In genomic region chr16:3157229-3158013, GRCh38 we compare ENCODE assay signal across 8 cellular contexts. TPM values are rescaled to one million over a fixed set of nuclear protein-coding genes. Genes with fewer than 3 reads are reported as not detected.
DNase-seq lines count a peak whose midpoint lies in the region; ATAC-seq and TF ChIP-seq lines count a peak whose summit lies in the region.

No MANE protein-coding gene starts in this region.

- peaks cover 33% of the 10 kb centered on the region for H3K36me3 Mint-ChIP-seq in Caco-2 (ENCODE audit: insufficient read depth, unreplicated experiment)
- peaks cover 3% of the 10 kb centered on the region for H3K36me3 Mint-ChIP-seq in activated naive CD4-positive, alpha-beta T cell treated with anti-CD3 and anti-CD28 coated beads for 36 hours (ENCODE audit: low read depth)

- no peaks in the 10 kb centered on the region for H3K36me3 ChIP-seq in Caco-2 (ENCODE audit: control insufficient read depth, insufficient read depth, low read length)
- H3K36me3 ChIP-seq in KOPT-K1 (ENCODE audit: insufficient read depth, low read length): no peaks in the 10 kb centered on the region
- H3K36me3 ChIP-seq in aorta (ENCODE audit: control insufficient read depth in 1 of 2, insufficient read depth in 2 of 2, low read length in 1 of 2): no peaks in the 10 kb centered on the region

- ATAC-seq in omental fat pad (ENCODE audit: low FRiP score) (peak; percentile 29), aorta (ENCODE audit: low FRiP score) (peak; percentile 51), GM18517 (IDR thresholded peaks at IDR 0.05; ENCODE audit: unreplicated experiment) (no peak)

- H3K4me3 ChIP-seq in Caco-2 (ENCODE audit: low read depth, low read length): peak overlapping the region; percentile 49
- no peak overlapping the region for H3K4me3 ChIP-seq in aorta (ENCODE audit: low read length in 2 of 2)

- H3K4me1 ChIP-seq in Caco-2 (no peaks in the 10 kb centered on the region), aorta (ENCODE audit: control insufficient read depth in 1 of 2, insufficient read depth in 2 of 2, low read length in 2 of 2) (no peaks in the 10 kb centered on the region)

- peak overlapping the region; percentile 91 for H3K27ac Mint-ChIP-seq in Caco-2 (ENCODE audit: unreplicated experiment)
- H3K27ac Mint-ChIP-seq in activated naive CD4-positive, alpha-beta T cell treated with anti-CD3 and anti-CD28 coated beads for 36 hours: peak overlapping the region; percentile 48

- peaks cover 5% of the 10 kb centered on the region for H3K4me1 Mint-ChIP-seq in Caco-2 (ENCODE audit: low read depth, unreplicated experiment)
- H3K4me1 Mint-ChIP-seq in activated naive CD4-positive, alpha-beta T cell treated with anti-CD3 and anti-CD28 coated beads for 36 hours (ENCODE audit: low read depth): peaks cover 20% of the 10 kb centered on the region

- H3K9me3 ChIP-seq in Caco-2: no peaks in the 10 kb centered on the region
- H3K9me3 ChIP-seq in KOPT-K1 (ENCODE audit: insufficient read depth, low read length, poor library complexity, severe bottlenecking): no peaks in the 10 kb centered on the region
- no peaks in the 10 kb centered on the region for H3K9me3 ChIP-seq in aorta (ENCODE audit: control insufficient read depth, low read length)

- POLR2A ChIA-PET in Caco-2 (lab: Charles Lee): interaction anchor here (0.8 kb wide), 1 partner anchor 23 kb away, joined by 3 read pairs; the partner anchor contains the start of gene ZNF213

- H3K27ac ChIP-seq in KOPT-K1 (ENCODE audit: low read depth, low read length, poor library complexity, severe bottlenecking): peak overlapping the region; percentile 84
- peak overlapping the region in 1 of 2 donors; percentile 86 for H3K27ac ChIP-seq in aorta (ENCODE audit: low read depth in 1 of 2, low read length in 2 of 2)

- intact Hi-C loops in Caco-2 (cut with micrococcal nuclease; ENCODE audit: unreplicated experiment) (loop anchor here (1.0 kb wide), 1 partner anchor 7 kb away; no protein-coding TSS in a partner anchor), aorta (cut with DNase I) (no loop called here)
- intact Hi-C loops in activated naive CD4-positive, alpha-beta T cell treated with anti-CD3 and anti-CD28 coated beads for 36 hours (cut with micrococcal nuclease): loop anchor here (1.0 to 10.0 kb wide), 2 partner anchors 7 to 243 kb away; partner anchors contain the start of gene FLYWCH1

- BruUV-seq in Caco-2 (replicated peaks; lab: Mats Ljungman, UMichigan): TSS peak; percentile 91

- DNase-seq in Caco-2: peak; percentile 83
- DNase-seq in RKO (ENCODE audit: low spot score): peak; percentile 94
- peak; percentile 78 for DNase-seq in activated naive CD4-positive, alpha-beta T cell treated with anti-CD3 and anti-CD28 coated beads for 36 hours
- DNase-seq in germinal center (ENCODE audit: low spot score): peak; percentile 26
- peak; percentile 56 for DNase-seq in omental fat pad (ENCODE audit: low spot score)
- DNase-seq in aorta: peak in 1 of 2 donors; percentile 87

- H3K27me3 Mint-ChIP-seq in Caco-2 (ENCODE audit: insufficient read depth, unreplicated experiment): peaks cover 4% of the 10 kb centered on the region
- H3K27me3 Mint-ChIP-seq in activated naive CD4-positive, alpha-beta T cell treated with anti-CD3 and anti-CD28 coated beads for 36 hours (ENCODE audit: low read depth): peaks cover 9% of the 10 kb centered on the region

- H3K27me3 ChIP-seq in Caco-2 (replicated peaks; ENCODE audit: control insufficient read depth, insufficient read depth, low read length): no peaks in the 10 kb centered on the region
- H3K27me3 ChIP-seq in aorta (ENCODE audit: control insufficient read depth in 1 of 2, insufficient read depth in 2 of 2, low read length in 1 of 2): no peaks in the 10 kb centered on the region

- WGBS in aorta, 2 donors: 1% methylated on average over 58 of the region's 58 CpGs

- H3K9me3 Mint-ChIP-seq in Caco-2 (ENCODE audit: unreplicated experiment): no peaks in the 10 kb centered on the region
- peaks cover 2% of the 10 kb centered on the region for H3K9me3 Mint-ChIP-seq in activated naive CD4-positive, alpha-beta T cell treated with anti-CD3 and anti-CD28 coated beads for 36 hours

- peak overlapping the region; percentile 93 for H3K4me3 Mint-ChIP-seq in Caco-2 (ENCODE audit: unreplicated experiment)
- H3K4me3 Mint-ChIP-seq in activated naive CD4-positive, alpha-beta T cell treated with anti-CD3 and anti-CD28 coated beads for 36 hours: peak overlapping the region; percentile 71

- CTCF ChIA-PET in Caco-2 (lab: Charles Lee): interaction anchor here (0.5 to 2.0 kb wide), 5 partner anchors 7 to 126 kb away, joined by 3 to 16 read pairs (median 3); no protein-coding TSS in a partner anchor
- CTCF ChIA-PET in activated naive CD4-positive, alpha-beta T cell treated with anti-CD3 and anti-CD28 coated beads for 36 hours (lab: Charles Lee): interaction anchor here (0.7 to 2.2 kb wide), 5 partner anchors 10 to 242 kb away, joined by 3 to 10 read pairs (median 5); no protein-coding TSS in a partner anchor

- TF ChIP-seq CTCF in Caco-2 (IDR thresholded peaks at IDR 0.05; ENCODE audit: insufficient read depth in 1 of 2, low read depth in 1 of 2, low read length in 1 of 2, severe bottlenecking in 1 of 2, unreplicated experiment in 1 of 2): no peak
- no peak for TF ChIP-seq CTCF in omental fat pad (IDR thresholded peaks at IDR 0.05)

RNA-seq across cellular contexts. Expression of gene ZNF213, which starts 22.6 kb away (rescaled TPM):
- 5.3 and 5.5 TPM in 2 replicates for total RNA-seq in Caco-2 (2022)
- 1 to 10 TPM; 6.1 to 6.5 TPM for total RNA-seq in activated naive CD4-positive, alpha-beta T cell treated with anti-CD3 and anti-CD28 coated beads for 36 hours
- total RNA-seq in omental fat pad: 1 to 10 TPM; 1.8 to 4.1 (median 3.6) TPM
- total RNA-seq in aorta: 1 to 10 TPM; 8.0 to 8.6 TPM
- 1 to 10 TPM; 2.3 to 5.6 TPM for polyA plus RNA-seq in aorta

RNA-seq across cellular contexts. Expression of gene OR1F1, which starts 30.6 kb away (rescaled TPM):
- total RNA-seq in Caco-2 (2022) (not detected in 2 replicates), omental fat pad (not detected), aorta (not detected)
- total RNA-seq in activated naive CD4-positive, alpha-beta T cell treated with anti-CD3 and anti-CD28 coated beads for 36 hours: not detected
- not detected for polyA plus RNA-seq in aorta

RNA-seq across cellular contexts. Expression of gene ZNF205, which starts 45.0 kb away (rescaled TPM):
- total RNA-seq in Caco-2 (2022) (10.3 and 13.5 TPM in 2 replicates), omental fat pad (10 to 100 TPM in 2 of 4 donors, 1 to 10 TPM in 2; 7.1 to 16.1 (median 9.7) TPM), aorta (10 to 100 TPM in 1 of 2 donors, 1 to 10 TPM in 1; 7.1 to 10.0 TPM)
- under 1 TPM in 1 of 2 experiments, not detected in 1; 0.25 TPM for total RNA-seq in activated naive CD4-positive, alpha-beta T cell treated with anti-CD3 and anti-CD28 coated beads for 36 hours
- 10 to 100 TPM in 1 of 2 donors, 1 to 10 TPM in 1; 8.9 to 36.6 TPM for polyA plus RNA-seq in aorta

RNA-seq across cellular contexts. Expression of gene ZSCAN10, which starts 58.3 kb away (rescaled TPM):
- total RNA-seq in Caco-2 (2022) (not detected in 2 replicates), omental fat pad (under 1 TPM in 1 of 4 donors, not detected in 3; 0.28 TPM), aorta (not detected)
- total RNA-seq in activated naive CD4-positive, alpha-beta T cell treated with anti-CD3 and anti-CD28 coated beads for 36 hours: under 1 TPM in 1 of 2 experiments, not detected in 1; 0.26 TPM
- not detected for polyA plus RNA-seq in aorta

Comparison
In these comparisons a context has a peak if more than half of its experiments do, and no peak if none do; other contexts are left out.
1. intact Hi-C loops: an anchor here in Caco-2 (1.0 kb wide) and activated naive CD4-positive, alpha-beta T cell treated with anti-CD3 and anti-CD28 coated beads for 36 hours (1.0 to 10.0 kb wide); none called in aorta.